In genomic region chr10:100987685-100988049, GRCh38 we compare ENCODE assay signal across 8 cellular contexts. TPM values are rescaled to one million over a fixed set of nuclear protein-coding genes. Genes with fewer than 3 reads are reported as not detected.
DNase-seq lines count a peak whose midpoint lies in the region; ATAC-seq and TF ChIP-seq lines count a peak whose summit lies in the region.

No MANE protein-coding gene starts in this region.

- POLR2A ChIA-PET in BJ (lab: Charles Lee), result no interaction called here
- POLR2A ChIA-PET in naive thymus-derived CD8-positive, alpha-beta T cell (lab: Charles Lee), result interaction anchor here (0.7 to 6.7 kb wide), 5 partner anchors 10 to 74 kb away, joined by 3 to 82 read pairs (median 3); partner anchors contain the start of genes LZTS2, PDZD7 and SFXN3

- peak overlapping the region; percentile 95 for H3K4me3 ChIP-seq in BJ (ENCODE audit: low read depth, low read length)
- H3K4me3 ChIP-seq in HL-60 (replicated peaks; ENCODE audit: insufficient read depth, low read length), result peak overlapping the region; percentile 97

- peaks cover 5 to 43% (median 16%) of the 10 kb centered on the region in 3 donors for H3K36me3 Mint-ChIP-seq in naive thymus-derived CD8-positive, alpha-beta T cell

- no peaks in the 10 kb centered on the region for H3K27me3 Mint-ChIP-seq in naive thymus-derived CD8-positive, alpha-beta T cell

- peaks cover 19% of the 10 kb centered on the region for H3K36me3 ChIP-seq in BJ (ENCODE audit: control insufficient read depth, insufficient read depth, low read length)

- H3K27me3 ChIP-seq in BJ (ENCODE audit: control insufficient read depth, insufficient read depth, low read length) (no peaks in the 10 kb centered on the region), HL-60 (ENCODE audit: insufficient read depth, poor library complexity, severe bottlenecking) (no peaks in the 10 kb centered on the region)

- H3K4me3 Mint-ChIP-seq in naive thymus-derived CD8-positive, alpha-beta T cell, result peak overlapping the region; percentile 95 to 100 (median 97)

- no peaks in the 10 kb centered on the region for H3K9me3 Mint-ChIP-seq in naive thymus-derived CD8-positive, alpha-beta T cell

- CTCF ChIA-PET in BJ (lab: Yijun Ruan, JAX), result interaction anchor here (1.9 to 21.8 kb wide), 2 partner anchors 10 to 29 kb away, joined by 10 to 479 read pairs; no protein-coding TSS in a partner anchor

- H3K27ac Mint-ChIP-seq in naive thymus-derived CD8-positive, alpha-beta T cell, result peak overlapping the region; percentile 85 to 97 (median 95)

- H3K4me1 Mint-ChIP-seq in naive thymus-derived CD8-positive, alpha-beta T cell, result peaks cover 21 to 56% (median 44%) of the 10 kb centered on the region in 4 donors

- ATAC-seq in naive thymus-derived CD8-positive, alpha-beta T cell, result peak; percentile 2 to 8
- ATAC-seq in GM21526 (IDR thresholded peaks at IDR 0.05; ENCODE audit: low FRiP score, unreplicated experiment), result no peak
- ATAC-seq in GM19467 (IDR thresholded peaks at IDR 0.05; ENCODE audit: unreplicated experiment), result no peak

- DNase-seq in BJ (ENCODE audit: low read depth) (no peak), HL-60 (ENCODE audit: low read depth in 1 of 2, low spot score in 1 of 2) (no peak), caudate nucleus (lab: John Stamatoyannopoulos, UW) (no peak), superior temporal gyrus (ENCODE audit: extremely low spot score) (no peak), NK-92 (lab: John Stamatoyannopoulos, UW; ENCODE audit: unreplicated experiment) (no peak)
- DNase-seq in naive thymus-derived CD8-positive, alpha-beta T cell, result no peak

- H3K27ac ChIP-seq in HL-60 (replicated peaks), result peak overlapping the region; percentile 81
- H3K27ac ChIP-seq in caudate nucleus (ENCODE audit: low read depth, low read length), result peak overlapping the region; percentile 93

- TF ChIP-seq CTCF in BJ (IDR thresholded peaks at IDR 0.05; ENCODE audit: insufficient read depth, low read depth, low read length), result no peak
- TF ChIP-seq CTCF in HL-60 (IDR thresholded peaks at IDR 0.05; ENCODE audit: insufficient read depth, low read length), result no peak

RNA-seq across cellular contexts. Expression of gene TWNK, which starts 0.3 kb away (rescaled TPM):
- polyA plus RNA-seq in BJ (2011; rRNA removed), result 4.7 and 5.5 TPM in 2 replicates
- 4.6 and 5.9 TPM in 2 replicates for polyA minus RNA-seq in BJ (2011; rRNA and poly(A)+ RNA removed)
- total RNA-seq in naive thymus-derived CD8-positive, alpha-beta T cell, result 10 to 100 TPM; 17.0 to 18.2 TPM
- 10 to 100 TPM in 1 of 3 donors, 1 to 10 TPM in 2; 5.3 to 18.2 (median 9.7) TPM for polyA plus RNA-seq in naive thymus-derived CD8-positive, alpha-beta T cell

RNA-seq across cellular contexts. Expression of gene MRPL43, which starts 0.4 kb away (rescaled TPM):
- polyA plus RNA-seq in BJ (2011; rRNA removed), result 77.3 and 123 TPM in 2 replicates
- polyA minus RNA-seq in BJ (2011; rRNA and poly(A)+ RNA removed), result 18.6 and 22.8 TPM in 2 replicates
- total RNA-seq in naive thymus-derived CD8-positive, alpha-beta T cell, result 10 to 100 TPM; 64.9 to 66.6 TPM
- polyA plus RNA-seq in naive thymus-derived CD8-positive, alpha-beta T cell, result 100 to 1,000 TPM; 117 to 136 (median 123) TPM

RNA-seq across cellular contexts. Expression of gene LZTS2, which starts 11.9 kb away (rescaled TPM):
- polyA plus RNA-seq in BJ (2011; rRNA removed), result 47.5 and 81.5 TPM in 2 replicates
- polyA minus RNA-seq in BJ (2011; rRNA and poly(A)+ RNA removed), result 50.0 and 80.8 TPM in 2 replicates
- 10 to 100 TPM; 33.5 to 34.3 TPM for total RNA-seq in naive thymus-derived CD8-positive, alpha-beta T cell
- 10 to 100 TPM; 10.8 to 19.5 (median 13.1) TPM for polyA plus RNA-seq in naive thymus-derived CD8-positive, alpha-beta T cell

RNA-seq across cellular contexts. Expression of gene SEMA4G, which starts 18.4 kb away (rescaled TPM):
- polyA plus RNA-seq in BJ (2011; rRNA removed), result 4.2 and 4.3 TPM in 2 replicates
- 2.5 and 3.6 TPM in 2 replicates for polyA minus RNA-seq in BJ (2011; rRNA and poly(A)+ RNA removed)
- 1 to 10 TPM; 1.6 to 2.0 TPM for total RNA-seq in naive thymus-derived CD8-positive, alpha-beta T cell
- under 1 TPM in 1 of 3 donors, not detected in 2; 0.14 TPM for polyA plus RNA-seq in naive thymus-derived CD8-positive, alpha-beta T cell

RNA-seq across cellular contexts. Expression of gene PDZD7, which starts 43.3 kb away (rescaled TPM):
- 0.53 and 0.86 TPM in 2 replicates for polyA plus RNA-seq in BJ (2011; rRNA removed)
- 0.26 and 0.57 TPM in 2 replicates for polyA minus RNA-seq in BJ (2011; rRNA and poly(A)+ RNA removed)
- total RNA-seq in naive thymus-derived CD8-positive, alpha-beta T cell, result 1 to 10 TPM; 1.3 to 1.4 TPM
- polyA plus RNA-seq in naive thymus-derived CD8-positive, alpha-beta T cell, result 1 to 10 TPM in 1 of 3 donors, under 1 TPM in 2; 0.39 to 1.1 (median 0.89) TPM

Comparison
In these comparisons a context has a peak if more than half of its experiments do, and no peak if none do; other contexts are left out.
1. ATAC-seq: peak in naive thymus-derived CD8-positive, alpha-beta T cell (2 of 2); none in GM21526 (single experiment) and GM19467 (single experiment).